In the genomic region with DNA sequence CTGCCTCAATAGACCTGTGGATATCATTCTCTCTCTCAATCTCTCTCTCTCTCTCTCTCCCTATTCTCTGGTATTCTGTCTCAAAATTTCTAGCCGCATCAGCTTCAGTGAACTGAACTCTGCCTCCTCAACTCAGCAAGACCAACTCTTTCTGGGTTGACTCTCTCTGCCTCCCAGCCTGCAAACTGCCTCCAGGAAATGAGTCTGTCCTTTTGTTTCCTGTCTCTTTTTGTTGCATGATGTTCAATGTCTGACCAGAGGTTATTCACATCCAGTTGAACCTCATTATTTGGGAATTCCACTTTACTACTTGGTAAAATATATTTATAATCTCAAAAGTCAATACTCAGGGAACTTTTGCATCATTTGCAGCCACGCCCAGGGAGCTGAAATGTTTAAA, we compare ENCODE assay signal across 31 cellular contexts.
"Had no signal": no experiment of that assay in that cellular context is flagged by ENCODE, and none has a peak within 500 bp of the region (broad histone marks: within the 10 kb centered on the region; RNA-seq: fewer than 3 reads in every experiment).

No MANE protein-coding gene starts in this region.

- H3K36me3 ChIP-seq: colonic mucosa, gastrocnemius medialis, sigmoid colon, vagina had no signal

- FAIRE-seq: kidney, small intestine had no signal

- H3K9me3 ChIP-seq: colonic mucosa, gastrocnemius medialis, psoas muscle, sigmoid colon, vagina had no signal

- H3K9me3 Mint-ChIP-seq: neural crest cell, type B pancreatic cell had no signal

- H3K27me3 ChIP-seq: colonic mucosa, gastrocnemius medialis, hepatocyte, sigmoid colon, vagina had no signal

- H3K4me1 ChIP-seq: colonic mucosa, gastrocnemius medialis, parathyroid adenoma, psoas muscle, vagina had no signal

- ATAC-seq: activated CD4-positive, alpha-beta T cell treated with anti-CD3 and anti-CD28 coated beads for 36 hours; activated naive CD4-positive, alpha-beta T cell treated with anti-CD3 and anti-CD28 coated beads, Interleukin-2, amount 50 U/mL, for 72 hours; activated T-cell treated with anti-CD3 and anti-CD28 coated beads, Interleukin-2, amount 50 U/mL, for 72 hours; effector memory CD8-positive, alpha-beta T cell; esophagus mucosa; gastrocnemius medialis; left colon; naive thymus-derived CD8-positive, alpha-beta T cell; psoas muscle; stimulated activated memory B cell treated with anti-CD40 and anti-IgM and Interleukin-4, amounts not matched to agents 10 μg/mL and 1 μg/mL and 100 μg/mL, for 72 hours; stimulated activated naive CD8-positive, alpha-beta T cell treated with anti-CD3 and anti-CD28 coated beads, Interleukin-15, amount 100 ng/mL, for 72 hours had no signal

- H3K79me2 ChIP-seq: hepatocyte, parathyroid adenoma had no signal

- H3K36me3 Mint-ChIP-seq: memory B cell; stimulated activated memory B cell treated with anti-CD40 and anti-IgM and Interleukin-4, amounts not matched to agents 10 μg/mL and 1 μg/mL and 100 μg/mL, for 72 hours; type B pancreatic cell had no signal

- H3K4me3 Mint-ChIP-seq: activated CD4-positive, alpha-beta T cell treated with anti-CD3 and anti-CD28 coated beads for 36 hours; activated T-cell treated with anti-CD3 and anti-CD28 coated beads, Interleukin-2, amount 50 U/mL, for 72 hours; effector memory CD8-positive, alpha-beta T cell; memory B cell; naive thymus-derived CD8-positive, alpha-beta T cell; neural crest cell; stimulated activated memory B cell treated with anti-CD40 and anti-IgM and Interleukin-4, amounts not matched to agents 10 μg/mL and 1 μg/mL and 100 μg/mL, for 72 hours; stimulated activated naive CD8-positive, alpha-beta T cell treated with anti-CD3 and anti-CD28 coated beads, Interleukin-15, amount 100 ng/mL, for 72 hours; type B pancreatic cell had no signal

- H3K27ac ChIP-seq: colonic mucosa, gastrocnemius medialis, hepatocyte, parathyroid adenoma, psoas muscle, vagina had no signal

- H3K4me1 Mint-ChIP-seq: activated CD4-positive, alpha-beta T cell treated with anti-CD3 and anti-CD28 coated beads for 36 hours; memory B cell; naive thymus-derived CD8-positive, alpha-beta T cell; neural crest cell; stimulated activated memory B cell treated with anti-CD40 and anti-IgM and Interleukin-4, amounts not matched to agents 10 μg/mL and 1 μg/mL and 100 μg/mL, for 72 hours; stimulated activated naive CD8-positive, alpha-beta T cell treated with anti-CD3 and anti-CD28 coated beads, Interleukin-15, amount 100 ng/mL, for 72 hours had no signal

- H3K4me3 ChIP-seq: colonic mucosa, gastrocnemius medialis, hepatocyte, psoas muscle, sigmoid colon, vagina had no signal

- H3K9ac ChIP-seq: parathyroid adenoma had no signal

- H2AFZ ChIP-seq: hepatocyte, parathyroid adenoma had no signal

- H3K27me3 Mint-ChIP-seq: activated CD4-positive, alpha-beta T cell treated with anti-CD3 and anti-CD28 coated beads for 36 hours; effector memory CD8-positive, alpha-beta T cell; memory B cell; stimulated activated memory B cell treated with anti-CD40 and anti-IgM and Interleukin-4, amounts not matched to agents 10 μg/mL and 1 μg/mL and 100 μg/mL, for 72 hours; stimulated activated naive CD8-positive, alpha-beta T cell treated with anti-CD3 and anti-CD28 coated beads, Interleukin-15, amount 100 ng/mL, for 72 hours; type B pancreatic cell had no signal

- H3K4me2 ChIP-seq: hepatocyte had no signal

- H3K27ac Mint-ChIP-seq: activated CD4-positive, alpha-beta T cell treated with anti-CD3 and anti-CD28 coated beads for 36 hours; activated naive CD4-positive, alpha-beta T cell treated with anti-CD3 and anti-CD28 coated beads, Interleukin-2, amount 50 U/mL, for 72 hours; activated T-cell treated with anti-CD3 and anti-CD28 coated beads, Interleukin-2, amount 50 U/mL, for 72 hours; effector memory CD8-positive, alpha-beta T cell; memory B cell; naive thymus-derived CD8-positive, alpha-beta T cell; stimulated activated memory B cell treated with anti-CD40 and anti-IgM and Interleukin-4, amounts not matched to agents 10 μg/mL and 1 μg/mL and 100 μg/mL, for 72 hours; stimulated activated naive CD8-positive, alpha-beta T cell treated with anti-CD3 and anti-CD28 coated beads, Interleukin-15, amount 100 ng/mL, for 72 hours; type B pancreatic cell had no signal

- DNase-seq: activated CD4-positive, alpha-beta T cell treated with anti-CD3 and anti-CD28 coated beads for 36 hours; activated CD4-positive, CD25-positive, alpha-beta regulatory T cell; activated naive CD4-positive, alpha-beta T cell; activated T-cell treated with anti-CD3 and anti-CD28 coated beads for 4 hours; activated T-cell treated with anti-CD3 and anti-CD28 coated beads, Interleukin-2, amount 50 U/mL, for 72 hours; cerebellar nuclear complex; colonic mucosa; effector memory CD8-positive, alpha-beta T cell; gastrocnemius medialis; kidney; left colon; midbrain; naive thymus-derived CD8-positive, alpha-beta T cell; nucleus accumbens; psoas muscle; sigmoid colon; small intestine; stimulated activated CD4-positive, alpha-beta T cell treated with anti-CD3 and anti-CD28 coated beads, Interleukin-1b, Interleukin-23, amount 100 ng/mL, for 48 hours; stimulated activated CD4-positive, alpha-beta T cell treated with anti-CD3 and anti-CD28 coated beads, Interleukin-4, amount 100 ng/mL, for 4 hours; stimulated activated CD8-positive, alpha-beta memory T cell treated with anti-CD3 and anti-CD28 coated beads, Interleukin-4, amount 100 ng/mL, for 48 hours; stimulated activated naive CD8-positive, alpha-beta T cell treated with anti-CD3 and anti-CD28 coated beads, Interleukin-15, amount 100 ng/mL, for 72 hours; substantia nigra had no signal
